Comparison of ENCODE assay signal across 9 cellular contexts in genomic region chrX:10017866-10018265, GRCh38. TPM values are rescaled to one million over a fixed set of nuclear protein-coding genes. Genes with fewer than 3 reads are reported as not detected.
DNase-seq lines count a peak whose midpoint lies in the region; ATAC-seq, FAIRE-seq and TF ChIP-seq lines count a peak whose summit lies in the region.
"Had no signal": no experiment of that assay in that cellular context is flagged by ENCODE, and none has a peak within 500 bp of the region (broad histone marks: within the 10 kb centered on the region; RNA-seq: fewer than 3 reads in every experiment).

No MANE protein-coding gene starts in this region.

- H3K4me1 ChIP-seq in lung (ENCODE audit: control insufficient read depth in 2 of 2, insufficient read depth in 2 of 2, low read length in 2 of 2) (peaks cover 6 to 25% of the 10 kb centered on the region in 2 donors), BE2C (no peaks in the 10 kb centered on the region)

- in situ Hi-C loops in astrocyte of the spinal cord (cut with HindIII; ENCODE audit: low sequenced_read_pairs): no loop called here

- H3K9me3 ChIP-seq in lung (ENCODE audit: control insufficient read depth in 2 of 2, insufficient read depth in 1 of 2, low read length in 1 of 2) (no peaks in the 10 kb centered on the region), BE2C (no peaks in the 10 kb centered on the region)

- WGBS in lung, 2 donors: 22 to 32% methylated on average over 8 of the region's 8 CpGs

- peak; percentile 7 for ATAC-seq in lung (ENCODE audit: insufficient read depth, low FRiP score)

- DNase-seq in AG09309 (ENCODE audit: low read depth): peak; percentile 64
- DNase-seq in HuH-7.5 (ENCODE audit: low spot score): peak; percentile 44
- peak; percentile 76 for DNase-seq in astrocyte of the spinal cord (ENCODE audit: low read depth, low spot score)
- DNase-seq in lung (ENCODE audit: low spot score): no peak
- DNase-seq in BE2C: no peak
- DNase-seq in frontal cortex (ENCODE audit: low spot score in 2 of 2): no peak
- DNase-seq in cerebellar cortex (ENCODE audit: low spot score): no peak
- no peak for DNase-seq in activated CD8-positive, alpha-beta memory T cell treated with anti-CD3 and anti-CD28 coated beads for 24 hours
- DNase-seq: activated effector memory CD4-positive, alpha-beta T cell treated with Interleukin-2 at 50 U/mL for 16 hours had no signal

- H3K4me3 ChIP-seq in AG09309 (ENCODE audit: control insufficient read depth, low read depth, low read length) (no peak overlapping the region), astrocyte of the spinal cord (ENCODE audit: low read depth, low read length) (no peak overlapping the region), lung (no peak overlapping the region), BE2C (ENCODE audit: low read depth, low read length) (no peak overlapping the region)

- H3K27me3 ChIP-seq in lung (ENCODE audit: control insufficient read depth, insufficient read depth) (peaks cover 5% of the 10 kb centered on the region), BE2C (peaks cover 13% of the 10 kb centered on the region)

- H3K27ac ChIP-seq in lung (ENCODE audit: low read depth in 1 of 2, low read length in 1 of 2): peak overlapping the region in 1 of 2 donors; percentile 45

- no peak for TF ChIP-seq CTCF in AG09309 (IDR thresholded peaks at IDR 0.05; ENCODE audit: control insufficient read depth, insufficient read depth, low read depth, low read length, missing control alignments)
- no peak for TF ChIP-seq CTCF in astrocyte of the spinal cord (IDR thresholded peaks at IDR 0.05; ENCODE audit: low read depth, low read length)
- TF ChIP-seq CTCF in lung (IDR thresholded peaks at IDR 0.05; ENCODE audit: control extremely low read depth, extremely low read depth): no peak
- no peak for TF ChIP-seq CTCF in BE2C (IDR thresholded peaks at IDR 0.05; ENCODE audit: low read depth, low read length)

- FAIRE-seq in frontal cortex (lab: Jason Lieb, UNC): no peak

- H3K36me3 ChIP-seq in lung (ENCODE audit: control insufficient read depth in 2 of 2, insufficient read depth in 2 of 2, low read length in 2 of 2): no peaks in the 10 kb centered on the region
- no peaks in the 10 kb centered on the region for H3K36me3 ChIP-seq in BE2C

RNA-seq across cellular contexts. Expression of gene CLDN34, which starts 50.7 kb away (rescaled TPM):
- total RNA-seq in lung (1 to 10 TPM in 1 of 2 donors, under 1 TPM in 1; 0.34 to 1.3 TPM), frontal cortex (not detected)
- polyA plus RNA-seq in lung: under 1 TPM in 1 of 2 donors, not detected in 1; 0.18 TPM
- polyA plus RNA-seq in BE2C (2012; ENCODE audit: insufficient read depth, insufficient read length, low read depth): not detected

Comparison
In these comparisons a context has a peak if more than half of its experiments do, and no peak if none do; other contexts are left out.
1. DNase-seq: peak in AG09309 (single experiment), HuH-7.5 (single experiment) and astrocyte of the spinal cord (single experiment); none in lung (single experiment), BE2C (single experiment), frontal cortex (0 of 2), cerebellar cortex (single experiment) and activated CD8-positive, alpha-beta memory T cell treated with anti-CD3 and anti-CD28 coated beads for 24 hours (single experiment).